In genomic region chr19:29524912-29525870, GRCh38 we compare ENCODE assay signal across 1 cellular context.
TF ChIP-seq lines count a peak whose summit lies in the region.

No MANE protein-coding gene starts in this region.

TF ChIP-seq in H1, 55 proteins besides CTCF, POLR2A, EP300 and RAD21 (continued from another document):
- peak; percentile 42 for TF ChIP-seq EZH2 (IDR thresholded peaks at IDR 0.05; ENCODE audit: low read depth, low read length, severe bottlenecking)
- TF ChIP-seq RNF2 (IDR thresholded peaks at IDR 0.05; ENCODE audit: borderline replicate concordance, low read depth, low read length, missing control alignments, poor library complexity, severe bottlenecking) = peak; percentile 18
- TF ChIP-seq ASH2L (IDR thresholded peaks at IDR 0.05; ENCODE audit: low read length) = peak; percentile 72
- TF ChIP-seq, protein P1, sequence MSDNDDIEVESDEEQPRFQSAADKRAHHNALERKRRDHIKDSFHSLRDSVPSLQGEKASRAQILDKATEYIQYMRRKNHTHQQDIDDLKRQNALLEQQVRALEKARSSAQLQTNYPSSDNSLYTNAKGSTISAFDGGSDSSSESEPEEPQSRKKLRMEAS (IDR thresholded peaks at IDR 0.05) = peak; percentile 64
- TF ChIP-seq TAF1 (IDR thresholded peaks at IDR 0.05; ENCODE audit: low read depth, low read length) = no peak
- no peak for TF ChIP-seq GABPA (IDR thresholded peaks at IDR 0.05; ENCODE audit: borderline replicate concordance, insufficient read depth, low read length)
